ENCODE assay signal across 11 cellular contexts in the genomic region with DNA sequence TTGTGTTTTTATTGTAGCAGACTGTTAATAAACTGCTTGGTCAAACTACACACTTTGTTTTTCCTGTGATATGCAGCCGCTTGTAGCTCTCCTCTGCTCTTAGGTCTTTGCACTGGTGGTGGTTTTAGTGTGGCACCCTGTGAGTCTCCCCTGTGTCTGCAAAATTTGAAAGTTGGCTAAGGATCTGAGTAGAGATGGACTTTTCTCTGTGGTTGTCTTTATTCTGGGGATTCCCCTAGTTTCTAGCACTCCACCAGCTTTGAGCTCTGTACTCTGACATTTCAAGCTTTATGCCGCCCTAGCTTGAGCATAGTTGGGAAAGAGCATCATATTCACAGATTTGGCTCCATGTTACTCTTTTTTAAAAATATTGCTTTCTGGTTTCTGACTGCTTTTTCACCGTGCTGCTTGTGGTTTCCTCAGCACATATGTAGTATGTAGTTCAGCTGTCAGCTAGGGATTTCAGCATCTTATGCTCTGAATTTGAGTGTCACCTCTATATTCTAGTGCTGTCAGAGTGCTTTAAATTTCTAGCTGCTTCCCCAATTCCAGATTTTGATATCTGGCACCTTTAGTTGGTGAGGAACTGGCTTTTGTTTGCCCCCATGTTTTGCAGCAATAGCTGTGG. TPM values are rescaled to one million over a fixed set of nuclear protein-coding genes. Genes with fewer than 3 reads are reported as not detected.
A peak's percentile ranks its signal among the peaks of the same experiment; 100 is the strongest.
DNase-seq lines count a peak whose midpoint lies in the region; ATAC-seq and TF ChIP-seq lines count a peak whose summit lies in the region.
"Had no signal": no experiment of that assay in that cellular context is flagged by ENCODE, and none has a peak within 500 bp of the region (broad histone marks: within the 10 kb centered on the region; RNA-seq: fewer than 3 reads in every experiment).

No MANE protein-coding gene starts in this region.

- H3K4me3 Mint-ChIP-seq in natural killer cell = peak overlapping the region; percentile 32

- no peak overlapping the region for H3K4me3 ChIP-seq in foreskin fibroblast (ENCODE audit: low read depth in 1 of 2, low read length in 2 of 2)
- H3K4me3 ChIP-seq: A549 had no signal

- TF ChIP-seq CTCF in natural killer cell (IDR thresholded peaks at IDR 0.05) = no peak
- no peak for TF ChIP-seq CTCF in foreskin fibroblast (IDR thresholded peaks at IDR 0.05; ENCODE audit: low read depth, low read length)

- intact Hi-C loops in natural killer cell (cut with micrococcal nuclease) = loop anchor here (1.0 kb wide), 1 partner anchor 10 kb away; no protein-coding TSS in a partner anchor

- H3K36me3 Mint-ChIP-seq in natural killer cell = no peaks in the 10 kb centered on the region

- ATAC-seq in GM21576 (IDR thresholded peaks at IDR 0.05; ENCODE audit: unreplicated experiment) (peak; percentile 55), HG03442 (IDR thresholded peaks at IDR 0.05; ENCODE audit: unreplicated experiment) (peak; percentile 65), natural killer cell (peak; percentile 78 to 94 (median 90))
- ATAC-seq: A549 had no signal

- no peak overlapping the region for H3K27ac ChIP-seq in caudate nucleus (ENCODE audit: low read depth, low read length)
- H3K27ac ChIP-seq: A549 had no signal

- peaks cover 80 to 86% of the 10 kb centered on the region in 2 donors for H3K4me1 Mint-ChIP-seq in natural killer cell

- no peaks in the 10 kb centered on the region for H3K27me3 Mint-ChIP-seq in natural killer cell (ENCODE audit: low read depth in 2 of 2)

- H3K9me3 Mint-ChIP-seq in natural killer cell = peaks cover 0 to 2% of the 10 kb centered on the region in 2 donors

- H3K27ac Mint-ChIP-seq in natural killer cell = peak overlapping the region; percentile 32 to 89

- peak; percentile 44 for DNase-seq in NK-92 treated with Interleukin-12 subunit alpha and Interleukin-12 subunit beta, amount 100 ng/mL, for 24 hours (lab: John Stamatoyannopoulos, UW)
- DNase-seq in NK-92 (lab: John Stamatoyannopoulos, UW; ENCODE audit: unreplicated experiment) (no peak), natural killer cell (no peak), foreskin fibroblast (no peak), GM19238 (ENCODE audit: insufficient read length, low spot score) (no peak), caudate nucleus (lab: John Stamatoyannopoulos, UW) (no peak)
- DNase-seq: Karpas-422, SHP77 had no signal

RNA-seq across cellular contexts. Expression of a gene that starts 25.4 kb away (rescaled TPM):
- 100 to 1,000 TPM in 1 of 3 donors, 10 to 100 TPM in 2; 81.3 to 101 (median 83.8) TPM for total RNA-seq in natural killer cell
